ENCODE assay signal across 7 cellular contexts in genomic region chr7:21253740-21254687, GRCh38.
DNase-seq lines count a peak whose midpoint lies in the region; ATAC-seq and TF ChIP-seq lines count a peak whose summit lies in the region.

No MANE protein-coding gene starts in this region.

- H3K79me1 ChIP-seq in trophoblast cell (ENCODE audit: low read length) = no peaks in the 10 kb centered on the region

- H3K9ac ChIP-seq in trophoblast cell (ENCODE audit: low read length) = no peak overlapping the region

- H2BK5ac ChIP-seq in trophoblast cell (ENCODE audit: low read depth, low read length, poor library complexity) = no peak overlapping the region

- WGBS in trophoblast cell (ENCODE audit: extremely low coverage, insufficient coverage, insufficient read length) = no CpG with 5 or more reads among the region's 18 CpGs

- H3K23ac ChIP-seq in trophoblast cell (ENCODE audit: low read length) = no peak overlapping the region

- no peak overlapping the region for H3K18ac ChIP-seq in trophoblast cell (ENCODE audit: low read length)

- no peak overlapping the region for H3K4me2 ChIP-seq in trophoblast cell (ENCODE audit: low read length)

- H2BK120ac ChIP-seq in trophoblast cell (ENCODE audit: insufficient read depth, low read length, poor library complexity) = no peak overlapping the region

- H3K14ac ChIP-seq in trophoblast cell (ENCODE audit: low read length) = no peak overlapping the region

- H4K12ac ChIP-seq in trophoblast cell (ENCODE audit: low read depth, low read length) = no peak overlapping the region

- H2BK12ac ChIP-seq in trophoblast cell (ENCODE audit: low read length) = no peak overlapping the region

- H3K36me3 ChIP-seq in GM06990 (ENCODE audit: control insufficient read depth, insufficient read depth, low read length) (no peaks in the 10 kb centered on the region), trophoblast cell (ENCODE audit: control insufficient read depth in 1 of 2, insufficient read depth in 2 of 2, low read length in 2 of 2) (no peaks in the 10 kb centered on the region)

- H4K8ac ChIP-seq in trophoblast cell (ENCODE audit: low read depth, low read length) = no peak overlapping the region

- no peak overlapping the region for H3K4me3 ChIP-seq in GM06990 (replicated peaks; ENCODE audit: low read depth, low read length)
- H3K4me3 ChIP-seq in trophoblast cell (ENCODE audit: low read depth, low read length) = no peak overlapping the region

- H3K9me3 ChIP-seq in trophoblast cell (ENCODE audit: insufficient read depth, low read depth, low read length) = no peaks in the 10 kb centered on the region

- no peak overlapping the region for H2AFZ ChIP-seq in trophoblast cell (ENCODE audit: insufficient read depth, low read length, poor library complexity)

- no peak for ATAC-seq in HG03342 (IDR thresholded peaks at IDR 0.05; ENCODE audit: unreplicated experiment)

- no peak overlapping the region for H2AK5ac ChIP-seq in trophoblast cell (ENCODE audit: low read length)

- H3K27ac ChIP-seq in trophoblast cell (ENCODE audit: low read depth, low read length) = no peak overlapping the region

- no peak overlapping the region for H4K91ac ChIP-seq in trophoblast cell (ENCODE audit: low read depth, low read length)

- H3K4ac ChIP-seq in trophoblast cell (ENCODE audit: low read depth, low read length) = no peak overlapping the region

- DNase-seq in GM06990 (ENCODE audit: extremely low read depth, insufficient read length) (no peak), HT-29 (ENCODE audit: low spot score) (peak; percentile 75), NCI-H774 (lab: John Stamatoyannopoulos, UW) (peak; percentile 87), activated T-cell treated with anti-CD3 and anti-CD28 coated beads for 4 hours (peak; percentile 15), foreskin melanocyte (peak; percentile 56), trophoblast cell (peak; percentile 31 to 63)

- TF ChIP-seq CTCF in GM06990 (IDR thresholded peaks at IDR 0.05; ENCODE audit: insufficient read depth, low read length, poor library complexity, severe bottlenecking) = peak; percentile 56

- H3K79me2 ChIP-seq in trophoblast cell (ENCODE audit: control insufficient read depth, insufficient read depth, low read length, poor library complexity) = no peaks in the 10 kb centered on the region

- H3K27me3 ChIP-seq in GM06990 (replicated peaks; ENCODE audit: control insufficient read depth, insufficient read depth, low read length) = no peaks in the 10 kb centered on the region; the same call in 1 of the 2 replicates
- H3K27me3 ChIP-seq in trophoblast cell (ENCODE audit: insufficient read depth, low read length) = no peaks in the 10 kb centered on the region

- no peaks in the 10 kb centered on the region for H3K4me1 ChIP-seq in trophoblast cell (ENCODE audit: control insufficient read depth in 1 of 2, insufficient read depth in 2 of 2, low read length in 2 of 2)
